Comparison of ENCODE assay signal across 1 cellular context in the genomic region with DNA sequence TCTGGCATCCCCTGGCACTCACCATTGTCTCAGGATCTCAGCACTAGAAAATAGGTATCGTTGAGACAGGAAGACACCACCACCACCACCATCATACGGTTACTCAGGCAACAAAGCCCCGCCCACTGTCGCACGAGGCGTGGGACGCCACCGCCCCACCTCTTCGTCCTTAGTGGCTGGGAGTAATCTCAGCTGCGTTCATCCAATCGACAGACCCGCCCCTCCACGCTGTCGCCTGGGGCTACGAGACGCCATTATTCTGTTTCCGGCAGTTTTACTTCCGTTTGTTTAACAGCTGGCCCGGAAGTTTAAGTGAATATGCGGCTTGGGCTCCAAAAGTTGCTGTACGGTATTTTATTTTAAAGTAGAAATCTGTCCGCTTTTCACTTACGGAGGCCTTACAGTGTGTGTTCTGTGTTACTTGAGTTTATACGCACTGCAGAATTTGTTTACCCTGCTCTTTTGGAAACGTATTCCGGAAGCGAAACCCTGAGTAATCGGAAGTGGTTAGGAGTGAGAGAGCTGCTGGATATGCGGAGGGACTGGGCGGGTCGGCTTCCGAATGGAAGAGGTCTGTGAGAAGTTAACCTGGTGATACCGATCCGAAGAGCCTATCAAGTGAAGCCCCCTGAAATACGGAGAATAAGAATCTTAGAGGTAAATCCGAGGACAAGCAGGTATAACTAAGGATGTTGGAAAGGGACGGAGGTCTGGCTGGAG.
A peak's percentile ranks its signal among the peaks of the same experiment; 100 is the strongest.
TF ChIP-seq lines count a peak whose summit lies in the region.

TSS of gene BLZF1 (plus strand) at position 510 of the 720 bp plus-strand sequence. CDS start 1,328 bp downstream, outside the sequence.
TSS of gene NME7 (minus strand) at position 112 of the 720 bp plus-strand sequence. CDS start at position 25, 87 bp downstream.

TF ChIP-seq in K562, 482 proteins besides CTCF, POLR2A, EP300 and RAD21 (continued from another document and continues in another):
- TF ChIP-seq, protein P1, sequence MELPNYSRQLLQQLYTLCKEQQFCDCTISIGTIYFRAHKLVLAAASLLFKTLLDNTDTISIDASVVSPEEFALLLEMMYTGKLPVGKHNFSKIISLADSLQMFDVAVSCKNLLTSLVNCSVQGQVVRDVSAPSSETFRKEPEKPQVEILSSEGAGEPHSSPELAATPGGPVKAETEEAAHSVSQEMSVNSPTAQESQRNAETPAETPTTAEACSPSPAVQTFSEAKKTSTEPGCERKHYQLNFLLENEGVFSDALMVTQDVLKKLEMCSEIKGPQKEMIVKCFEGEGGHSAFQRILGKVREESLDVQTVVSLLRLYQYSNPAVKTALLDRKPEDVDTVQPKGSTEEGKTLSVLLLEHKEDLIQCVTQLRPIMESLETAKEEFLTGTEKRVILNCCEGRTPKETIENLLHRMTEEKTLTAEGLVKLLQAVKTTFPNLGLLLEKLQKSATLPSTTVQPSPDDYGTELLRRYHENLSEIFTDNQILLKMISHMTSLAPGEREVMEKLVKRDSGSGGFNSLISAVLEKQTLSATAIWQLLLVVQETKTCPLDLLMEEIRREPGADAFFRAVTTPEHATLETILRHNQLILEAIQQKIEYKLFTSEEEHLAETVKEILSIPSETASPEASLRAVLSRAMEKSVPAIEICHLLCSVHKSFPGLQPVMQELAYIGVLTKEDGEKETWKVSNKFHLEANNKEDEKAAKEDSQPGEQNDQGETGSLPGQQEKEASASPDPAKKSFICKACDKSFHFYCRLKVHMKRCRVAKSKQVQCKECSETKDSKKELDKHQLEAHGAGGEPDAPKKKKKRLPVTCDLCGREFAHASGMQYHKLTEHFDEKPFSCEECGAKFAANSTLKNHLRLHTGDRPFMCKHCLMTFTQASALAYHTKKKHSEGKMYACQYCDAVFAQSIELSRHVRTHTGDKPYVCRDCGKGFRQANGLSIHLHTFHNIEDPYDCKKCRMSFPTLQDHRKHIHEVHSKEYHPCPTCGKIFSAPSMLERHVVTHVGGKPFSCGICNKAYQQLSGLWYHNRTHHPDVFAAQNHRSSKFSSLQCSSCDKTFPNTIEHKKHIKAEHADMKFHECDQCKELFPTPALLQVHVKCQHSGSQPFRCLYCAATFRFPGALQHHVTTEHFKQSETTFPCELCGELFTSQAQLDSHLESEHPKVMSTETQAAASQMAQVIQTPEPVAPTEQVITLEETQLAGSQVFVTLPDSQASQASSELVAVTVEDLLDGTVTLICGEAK (IDR thresholded peaks at IDR 0.05) = peak; percentile 99
- TF ChIP-seq, protein P1 (CRISPR knock-in tag; IDR thresholded peaks at IDR 0.05) = no peak
- TF ChIP-seq ZHX1 (conservative IDR thresholded peaks at IDR 0.05; ENCODE audit: low read length) (no peak), PHF20 (IDR thresholded peaks at IDR 0.05; ENCODE audit: partially characterized antibody) (peak; percentile 90), ATF2 (CRISPR knock-in tag; IDR thresholded peaks at IDR 0.05) (no peak), NR2F6 (CRISPR knock-in tag; IDR thresholded peaks at IDR 0.05) (no peak), ZNF444 (CRISPR knock-in tag; IDR thresholded peaks at IDR 0.05) (no peak), ZBTB49 (CRISPR knock-in tag; IDR thresholded peaks at IDR 0.05; ENCODE audit: borderline replicate concordance) (no peak), ZNF695 (CRISPR knock-in tag; IDR thresholded peaks at IDR 0.05) (no peak), GMEB1 (CRISPR knock-in tag; IDR thresholded peaks at IDR 0.05) (0 out of 2 replicates have a peak, but pooled peaks have one; percentile 34), MTA2 (IDR thresholded peaks at IDR 0.05; ENCODE audit: low read depth) (peak; percentile 75), SOX6 (IDR thresholded peaks at IDR 0.05) (peak; percentile 27; the same call in 1 of the 2 replicates), ZNF23 (CRISPR knock-in tag; IDR thresholded peaks at IDR 0.05) (no peak), ARID1B (IDR thresholded peaks at IDR 0.05) (peak; percentile 9; the same call in 1 of the 2 replicates), CEBPB (tag; IDR thresholded peaks at IDR 0.05) (no peak), MYC (IDR thresholded peaks at IDR 0.05; ENCODE audit: low read depth, low read length) (peak; percentile 87), MYC (CRISPR knock-in tag; IDR thresholded peaks at IDR 0.05; ENCODE audit: borderline replicate concordance, low read depth) (no peak), ARNT (IDR thresholded peaks at IDR 0.05) (peak; percentile 32 to 68; a peak in 3 of 4 replicates), PBX2 (CRISPR knock-in tag; IDR thresholded peaks at IDR 0.05; ENCODE audit: low read depth) (no peak), PBX2 (tag; conservative IDR thresholded peaks at IDR 0.05; ENCODE audit: low read depth) (0 out of 2 replicates have a peak, but pooled peaks have one; percentile 11), TAF7 (tag; IDR thresholded peaks at IDR 0.05) (peak; percentile 56; the same call in 1 of the 2 replicates), HEY1 (CRISPR knock-in tag; IDR thresholded peaks at IDR 0.05; ENCODE audit: borderline replicate concordance) (0 out of 2 replicates have a peak, but pooled peaks have one; percentile 76), TAF9B (IDR thresholded peaks at IDR 0.05; ENCODE audit: partially characterized antibody) (peak; percentile 73), NR2C1 (IDR thresholded peaks at IDR 0.05) (peak; percentile 100), NR2C1 (tag; IDR thresholded peaks at IDR 0.05) (peak; percentile 100), ZNF589 (CRISPR knock-in tag; IDR thresholded peaks at IDR 0.05; ENCODE audit: low read depth) (0 out of 2 replicates have a peak, but pooled peaks have one; percentile 19), ILK (tag; IDR thresholded peaks at IDR 0.05; ENCODE audit: borderline replicate concordance, low read depth) (no peak), HOXB6 (CRISPR knock-in tag; IDR thresholded peaks at IDR 0.05; ENCODE audit: borderline replicate concordance) (no peak), RNF2 (IDR thresholded peaks at IDR 0.05) (peak; percentile 37; the same call in 1 of the 2 replicates), ILF3 (IDR thresholded peaks at IDR 0.05; ENCODE audit: borderline replicate concordance) (no peak), MAFK (IDR thresholded peaks at IDR 0.05; ENCODE audit: low read length) (0 out of 2 replicates have a peak, but pooled peaks have one; percentile 10), SRF (CRISPR knock-in tag; IDR thresholded peaks at IDR 0.05) (no peak), HIVEP1 (CRISPR knock-in tag; IDR thresholded peaks at IDR 0.05) (no peak), POLR2B (IDR thresholded peaks at IDR 0.05; ENCODE audit: low read depth, partially characterized antibody) (peak; percentile 73)
- TF ChIP-seq, protein P2, sequence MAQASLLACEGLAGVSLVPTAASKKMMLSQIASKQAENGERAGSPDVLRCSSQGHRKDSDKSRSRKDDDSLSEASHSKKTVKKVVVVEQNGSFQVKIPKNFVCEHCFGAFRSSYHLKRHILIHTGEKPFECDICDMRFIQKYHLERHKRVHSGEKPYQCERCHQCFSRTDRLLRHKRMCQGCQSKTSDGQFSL (CRISPR knock-in tag; IDR thresholded peaks at IDR 0.05) = no peak
- TF ChIP-seq, protein P2 (tag; IDR thresholded peaks at IDR 0.05) = no peak
